Comparison of ENCODE assay signal across 13 cellular contexts in genomic region chr19:1839658-1840540, GRCh38. TPM values are rescaled to one million over a fixed set of nuclear protein-coding genes. Genes with fewer than 3 reads are reported as not detected.
DNase-seq lines count a peak whose midpoint lies in the region; ATAC-seq and TF ChIP-seq lines count a peak whose summit lies in the region.
"Had no signal": no experiment of that assay in that cellular context is flagged by ENCODE, and none has a peak within 500 bp of the region (broad histone marks: within the 10 kb centered on the region; RNA-seq: fewer than 3 reads in every experiment).

No MANE protein-coding gene starts in this region.

- H3K27ac ChIP-seq in liver (ENCODE audit: low read depth in 1 of 2, low read length in 2 of 2): peak overlapping the region; percentile 62 to 75
- peak overlapping the region; percentile 66 to 82 for H3K27ac ChIP-seq in testis
- H3K27ac ChIP-seq: WERI-Rb-1 had no signal

- H3K4me3 Mint-ChIP-seq in activated naive CD8-positive, alpha-beta T cell treated with anti-CD3 and anti-CD28 coated beads for 36 hours: no peak overlapping the region

- H3K9me3 ChIP-seq in liver (ENCODE audit: control insufficient read depth in 4 of 4, low read length in 3 of 4) (no peaks in the 10 kb centered on the region), testis (no peaks in the 10 kb centered on the region)

- no peak for DNase-seq in activated naive CD4-positive, alpha-beta T cell treated with anti-CD3 and anti-CD28 coated beads, Interleukin-2, amount 50 U/mL, for 72 hours (ENCODE audit: low spot score in 2 of 2)
- no peak for DNase-seq in activated naive CD4-positive, alpha-beta T cell (lab: John Stamatoyannopoulos, UW)
- no peak for DNase-seq in activated naive CD8-positive, alpha-beta T cell treated with anti-CD3 and anti-CD28 coated beads for 36 hours
- no peak for DNase-seq in testis
- DNase-seq in GM13976 (ENCODE audit: low spot score): no peak
- DNase-seq in NCI-H82 treated with DMSO at 0.1 percent for 48 hours (lab: John Stamatoyannopoulos, UW; ENCODE audit: unreplicated experiment): no peak
- DNase-seq: Calu3; NCI-H1105 treated with DMSO at 0.1 percent for 48 hours; retina; stimulated activated CD4-positive, alpha-beta T cell treated with anti-CD3 and anti-CD28 coated beads, Interleukin-4, amount 100 ng/mL, for 1 hour; WERI-Rb-1 had no signal

- no peak for ATAC-seq in activated naive CD4-positive, alpha-beta T cell treated with anti-CD3 and anti-CD28 coated beads, Interleukin-2, amount 50 U/mL, for 72 hours
- no peak for ATAC-seq in HG02623 (IDR thresholded peaks at IDR 0.05; ENCODE audit: unreplicated experiment)

- H3K36me3 Mint-ChIP-seq in activated naive CD4-positive, alpha-beta T cell treated with anti-CD3 and anti-CD28 coated beads, Interleukin-2, amount 50 U/mL, for 72 hours: no peaks in the 10 kb centered on the region
- H3K36me3 Mint-ChIP-seq in activated naive CD8-positive, alpha-beta T cell treated with anti-CD3 and anti-CD28 coated beads for 36 hours: peaks cover 2% of the 10 kb centered on the region

- in situ Hi-C loops in GM13976 (cut with MboI; ENCODE audit: low sequenced_read_pairs, unreplicated experiment): no loop called here

- peak overlapping the region; percentile 27 to 46 for H3K27ac Mint-ChIP-seq in activated naive CD4-positive, alpha-beta T cell treated with anti-CD3 and anti-CD28 coated beads, Interleukin-2, amount 50 U/mL, for 72 hours
- H3K27ac Mint-ChIP-seq in activated naive CD8-positive, alpha-beta T cell treated with anti-CD3 and anti-CD28 coated beads for 36 hours: peak overlapping the region; percentile 67

- peak overlapping the region in 2 of 3 donors; percentile 2 to 42 for H3K4me3 ChIP-seq in liver (ENCODE audit: low read depth in 1 of 3, low read length in 3 of 3)
- H3K4me3 ChIP-seq in testis: no peak overlapping the region

- peak overlapping the region in 1 of 2 donors; percentile 41 for H3K9ac ChIP-seq in liver (ENCODE audit: low read depth in 1 of 2, low read length in 2 of 2)

- TF ChIP-seq CTCF in liver (IDR thresholded peaks at IDR 0.05; ENCODE audit: low read depth, low read length, missing input control) (no peak), testis (IDR thresholded peaks at IDR 0.05) (no peak), GM13976 (IDR thresholded peaks at IDR 0.05; ENCODE audit: borderline replicate concordance, control extremely low read depth, extremely low read depth, insufficient read depth, missing control alignments) (no peak)

- no peak for TF ChIP-seq RAD21 in liver (IDR thresholded peaks at IDR 0.05)

- H3K27me3 Mint-ChIP-seq in activated naive CD8-positive, alpha-beta T cell treated with anti-CD3 and anti-CD28 coated beads for 36 hours: no peaks in the 10 kb centered on the region

- peaks cover 26 to 92% (median 74%) of the 10 kb centered on the region in 4 donors for H3K4me1 ChIP-seq in liver (ENCODE audit: control insufficient read depth in 4 of 4, insufficient read depth in 4 of 4, low read length in 3 of 4)
- H3K4me1 ChIP-seq in testis: peaks cover 73% of the 10 kb centered on the region

- no peaks in the 10 kb centered on the region for H3K9me3 Mint-ChIP-seq in activated naive CD4-positive, alpha-beta T cell treated with anti-CD3 and anti-CD28 coated beads, Interleukin-2, amount 50 U/mL, for 72 hours
- no peaks in the 10 kb centered on the region for H3K9me3 Mint-ChIP-seq in activated naive CD8-positive, alpha-beta T cell treated with anti-CD3 and anti-CD28 coated beads for 36 hours

- peaks cover 21% of the 10 kb centered on the region for H3K4me1 Mint-ChIP-seq in activated naive CD8-positive, alpha-beta T cell treated with anti-CD3 and anti-CD28 coated beads for 36 hours

- H3K36me3 ChIP-seq in liver (ENCODE audit: control insufficient read depth in 4 of 4, insufficient read depth in 3 of 4, low read depth in 1 of 4, low read length in 3 of 4): no peaks in the 10 kb centered on the region
- H3K36me3 ChIP-seq in testis (ENCODE audit: low read depth, missing control alignments): no peaks in the 10 kb centered on the region

- intact Hi-C loops in testis (cut with DNase I; ENCODE audit: low total_unique reads): no loop called here

- H3K27me3 ChIP-seq in liver (ENCODE audit: control insufficient read depth in 4 of 4, insufficient read depth in 4 of 4, low read length in 3 of 4): no peaks in the 10 kb centered on the region
- no peaks in the 10 kb centered on the region for H3K27me3 ChIP-seq in testis

- WGBS in liver: 34% methylated on average over 25 of the region's 25 CpGs
- WGBS in testis, 2 donors: 64 to 81% methylated on average over 6 to 25 of the region's 25 CpGs

- TF ChIP-seq POLR2A in testis (IDR thresholded peaks at IDR 0.05): no peak

TF ChIP-seq in liver, 16 proteins besides CTCF, POLR2A, EP300 and RAD21 (continues in another document):
- TF ChIP-seq NR2F2 (IDR thresholded peaks at IDR 0.05): no peak
- TF ChIP-seq, protein P1, sequence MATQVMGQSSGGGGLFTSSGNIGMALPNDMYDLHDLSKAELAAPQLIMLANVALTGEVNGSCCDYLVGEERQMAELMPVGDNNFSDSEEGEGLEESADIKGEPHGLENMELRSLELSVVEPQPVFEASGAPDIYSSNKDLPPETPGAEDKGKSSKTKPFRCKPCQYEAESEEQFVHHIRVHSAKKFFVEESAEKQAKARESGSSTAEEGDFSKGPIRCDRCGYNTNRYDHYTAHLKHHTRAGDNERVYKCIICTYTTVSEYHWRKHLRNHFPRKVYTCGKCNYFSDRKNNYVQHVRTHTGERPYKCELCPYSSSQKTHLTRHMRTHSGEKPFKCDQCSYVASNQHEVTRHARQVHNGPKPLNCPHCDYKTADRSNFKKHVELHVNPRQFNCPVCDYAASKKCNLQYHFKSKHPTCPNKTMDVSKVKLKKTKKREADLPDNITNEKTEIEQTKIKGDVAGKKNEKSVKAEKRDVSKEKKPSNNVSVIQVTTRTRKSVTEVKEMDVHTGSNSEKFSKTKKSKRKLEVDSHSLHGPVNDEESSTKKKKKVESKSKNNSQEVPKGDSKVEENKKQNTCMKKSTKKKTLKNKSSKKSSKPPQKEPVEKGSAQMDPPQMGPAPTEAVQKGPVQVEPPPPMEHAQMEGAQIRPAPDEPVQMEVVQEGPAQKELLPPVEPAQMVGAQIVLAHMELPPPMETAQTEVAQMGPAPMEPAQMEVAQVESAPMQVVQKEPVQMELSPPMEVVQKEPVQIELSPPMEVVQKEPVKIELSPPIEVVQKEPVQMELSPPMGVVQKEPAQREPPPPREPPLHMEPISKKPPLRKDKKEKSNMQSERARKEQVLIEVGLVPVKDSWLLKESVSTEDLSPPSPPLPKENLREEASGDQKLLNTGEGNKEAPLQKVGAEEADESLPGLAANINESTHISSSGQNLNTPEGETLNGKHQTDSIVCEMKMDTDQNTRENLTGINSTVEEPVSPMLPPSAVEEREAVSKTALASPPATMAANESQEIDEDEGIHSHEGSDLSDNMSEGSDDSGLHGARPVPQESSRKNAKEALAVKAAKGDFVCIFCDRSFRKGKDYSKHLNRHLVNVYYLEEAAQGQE (IDR thresholded peaks at IDR 0.05): peak; percentile 62
- no peak for TF ChIP-seq FOXA1 (IDR thresholded peaks at IDR 0.05)
- peak; percentile 90 for TF ChIP-seq SP1 (IDR thresholded peaks at IDR 0.05)
- TF ChIP-seq GABPA (IDR thresholded peaks at IDR 0.05 in 1 of 2, conservative IDR thresholded peaks at IDR 0.05 in 1 of 2): peak in 1 of 2 donors; percentile 11
- TF ChIP-seq MAX (IDR thresholded peaks at IDR 0.05): peak; percentile 72
- TF ChIP-seq RXRA (IDR thresholded peaks at IDR 0.05): peak; percentile 75 to 83
- no peak for TF ChIP-seq FOXA2 (IDR thresholded peaks at IDR 0.05)
- TF ChIP-seq TAF1 (conservative IDR thresholded peaks at IDR 0.05): no peak
- peak; percentile 66 for TF ChIP-seq YY1 (IDR thresholded peaks at IDR 0.05)
- TF ChIP-seq EGR1 (IDR thresholded peaks at IDR 0.05; ENCODE audit: low read depth in 2 of 2): peak in 1 of 2 donors; percentile 35
- TF ChIP-seq ATF3 (IDR thresholded peaks at IDR 0.05): no peak

RNA-seq across cellular contexts. Expression of gene REXO1, which starts 8.4 kb away (rescaled TPM):
- 10 to 100 TPM; 35.5 to 44.5 TPM for total RNA-seq in activated naive CD4-positive, alpha-beta T cell treated with anti-CD3 and anti-CD28 coated beads, Interleukin-2, amount 50 U/mL, for 72 hours
- 10 to 100 TPM; 53.1 to 54.2 TPM for total RNA-seq in activated naive CD8-positive, alpha-beta T cell treated with anti-CD3 and anti-CD28 coated beads for 36 hours
- total RNA-seq in liver (10 to 100 TPM in 1 of 2 donors, 1 to 10 TPM in 1; 8.3 to 11.5 TPM), testis (100 to 1,000 TPM; 149 to 200 TPM)
- polyA plus RNA-seq in liver (10 to 100 TPM in 1 of 2 donors, 1 to 10 TPM in 1; 2.0 to 10.0 TPM), testis (ENCODE audit: insufficient read depth, low read depth, low replicate concordance) (104 TPM)

RNA-seq across cellular contexts. Expression of gene KLF16, which starts 23.5 kb away (rescaled TPM):
- 10 to 100 TPM; 20.5 to 22.6 TPM for total RNA-seq in activated naive CD4-positive, alpha-beta T cell treated with anti-CD3 and anti-CD28 coated beads, Interleukin-2, amount 50 U/mL, for 72 hours
- total RNA-seq in activated naive CD8-positive, alpha-beta T cell treated with anti-CD3 and anti-CD28 coated beads for 36 hours: 10 to 100 TPM; 37.9 to 39.0 TPM
- total RNA-seq in liver (1 to 10 TPM; 4.4 to 7.6 TPM), testis (10 to 100 TPM; 14.7 to 26.5 TPM)
- polyA plus RNA-seq in liver (10 to 100 TPM in 1 of 2 donors, 1 to 10 TPM in 1; 1.2 to 14.8 TPM), testis (ENCODE audit: insufficient read depth, low read depth, low replicate concordance) (13.3 TPM)

RNA-seq across cellular contexts. Expression of gene ATP8B3, which starts 27.8 kb away (rescaled TPM):
- 10 to 100 TPM; 11.7 to 28.7 TPM for total RNA-seq in activated naive CD4-positive, alpha-beta T cell treated with anti-CD3 and anti-CD28 coated beads, Interleukin-2, amount 50 U/mL, for 72 hours
- total RNA-seq in activated naive CD8-positive, alpha-beta T cell treated with anti-CD3 and anti-CD28 coated beads for 36 hours: 1 to 10 TPM; 2.3 to 2.7 TPM
- total RNA-seq in liver (1 to 10 TPM in 1 of 2 donors, under 1 TPM in 1; 0.50 to 3.1 TPM), testis (10 to 100 TPM; 33.2 to 38.0 TPM)
- polyA plus RNA-seq in liver (under 1 TPM; 0.42 to 0.53 TPM), testis (ENCODE audit: insufficient read depth, low read depth, low replicate concordance) (84.2 TPM)

RNA-seq across cellular contexts. Expression of gene ABHD17A, which starts 45.4 kb away (rescaled TPM):
- total RNA-seq in activated naive CD4-positive, alpha-beta T cell treated with anti-CD3 and anti-CD28 coated beads, Interleukin-2, amount 50 U/mL, for 72 hours: 100 to 1,000 TPM; 109 to 110 TPM
- 100 to 1,000 TPM in 1 of 2 experiments, 10 to 100 TPM in 1; 98.7 to 106 TPM for total RNA-seq in activated naive CD8-positive, alpha-beta T cell treated with anti-CD3 and anti-CD28 coated beads for 36 hours
- 10 to 100 TPM; 25.4 to 28.6 TPM for total RNA-seq in liver
- polyA plus RNA-seq in liver: 10 to 100 TPM in 1 of 2 donors, 1 to 10 TPM in 1; 8.1 to 30.2 TPM
- total RNA-seq in testis: 100 to 1,000 TPM; 127 to 140 TPM
- 51.1 TPM for polyA plus RNA-seq in testis (ENCODE audit: insufficient read depth, low read depth, low replicate concordance)

Comparison
In these comparisons a context has a peak if more than half of its experiments do, and no peak if none do; other contexts are left out.
1. H3K4me3 ChIP-seq: peak in liver (2 of 3); none in testis (0 of 2).